Comparison of ENCODE assay signal across 1 cellular context in genomic region chrX:133881893-133882292, GRCh38.
TF ChIP-seq lines count a peak whose summit lies in the region.

No MANE protein-coding gene starts in this region.

TF ChIP-seq in HepG2, 621 proteins besides CTCF, POLR2A, EP300 and RAD21 (continued from another document):
- TF ChIP-seq CAMTA2 (CRISPR knock-in tag; IDR thresholded peaks at IDR 0.05; ENCODE audit: borderline replicate concordance) = no peak
- TF ChIP-seq KDM3A (CRISPR knock-in tag; IDR thresholded peaks at IDR 0.05; ENCODE audit: low read depth) = no peak
TF ChIP-seq in HepG2: peak in this region for 1.
